31 cellular contexts compared by ENCODE assay signal in the genomic region with DNA sequence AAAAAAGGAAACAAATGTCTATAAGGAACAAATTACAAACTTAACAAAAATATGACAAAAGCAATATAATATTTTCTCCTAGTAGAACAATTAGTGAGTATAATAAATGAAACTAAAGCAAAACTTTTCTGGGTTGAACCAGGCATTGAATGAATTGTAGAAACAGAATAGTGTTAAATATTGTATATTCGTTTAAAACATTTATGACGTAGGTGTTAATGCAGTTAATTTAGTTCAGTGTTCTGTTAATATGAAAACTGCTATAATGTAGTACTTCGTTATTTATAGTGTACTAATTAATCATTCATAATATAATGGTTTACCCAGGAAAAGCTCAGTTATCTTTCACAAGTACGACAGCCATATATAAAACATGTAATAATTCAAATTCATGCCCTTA. TPM values are rescaled to one million over a fixed set of nuclear protein-coding genes. Genes with fewer than 3 reads are reported as not detected.
"Had no signal": no experiment of that assay in that cellular context is flagged by ENCODE, and none has a peak within 500 bp of the region (broad histone marks: within the 10 kb centered on the region; RNA-seq: fewer than 3 reads in every experiment).

No MANE protein-coding gene starts in this region.

- H3K4me2 ChIP-seq: neural progenitor cell, smooth muscle cell had no signal

- H3K36me3 ChIP-seq: neural progenitor cell, ovary, spleen, stomach, thoracic aorta, tibial artery, transverse colon, vagina had no signal

- H2AFZ ChIP-seq: neural progenitor cell, parathyroid adenoma had no signal

- H3K4me1 ChIP-seq: neural progenitor cell, parathyroid adenoma, psoas muscle, spleen, stomach, tibial artery, transverse colon, vagina had no signal

- H3K27ac ChIP-seq: neural progenitor cell, ovary, parathyroid adenoma, psoas muscle, skin epidermis, spleen, stomach, thoracic aorta, tibial artery, transverse colon, vagina had no signal

- H3K27me3 ChIP-seq: ovary, vagina had no signal

- FAIRE-seq: urothelium cell line had no signal

- H3K9ac ChIP-seq: neural progenitor cell, parathyroid adenoma had no signal

- ATAC-seq: naive thymus-derived CD4-positive, alpha-beta T cell; natural killer cell; psoas muscle; right cardiac atrium; sciatic nerve; stimulated activated memory B cell treated with anti-CD40 and anti-IgM and Interleukin-4, amounts not matched to agents 10 μg/mL and 1 μg/mL and 100 μg/mL, for 72 hours had no signal

- DNase-seq: naive thymus-derived CD4-positive, alpha-beta T cell; natural killer cell; occipital lobe; ovary; posterior cingulate gyrus; psoas muscle; right cardiac atrium; spleen; stimulated activated CD4-positive, alpha-beta T cell treated with anti-CD3 and anti-CD28 coated beads, Interleukin-12 subunit alpha, Interleukin-12 subunit beta, amount 100 ng/mL, for 4 hours; stimulated activated CD4-positive, alpha-beta T cell treated with anti-CD3 and anti-CD28 coated beads, Interleukin-1b, Interleukin-23, amount 100 ng/mL, for 48 hours; stimulated activated CD4-positive, alpha-beta T cell treated with anti-CD3 and anti-CD28 coated beads, Interleukin-4, amount 100 ng/mL, for 1 hour; stimulated activated CD4-positive, alpha-beta T cell treated with anti-CD3 and anti-CD28 coated beads, Interleukin-4, amount 100 ng/mL, for 4 hours; stimulated activated CD8-positive, alpha-beta memory T cell treated with anti-CD3 and anti-CD28 coated beads, Interleukin-4, amount 100 ng/mL, for 48 hours; stimulated activated naive CD4-positive, alpha-beta T cell; stomach; tibial artery; transverse colon had no signal

- H3K9me3 ChIP-seq: ovary, psoas muscle, spleen, stomach, thoracic aorta, tibial artery, transverse colon, vagina had no signal

- H3K4me3 ChIP-seq: neural progenitor cell, ovary, psoas muscle, skin epidermis, smooth muscle cell, spleen, stomach, thoracic aorta, tibial artery, transverse colon, vagina had no signal

- H3K79me2 ChIP-seq: parathyroid adenoma had no signal

RNA-seq across cellular contexts. Expression of gene NKX2-1, which starts 23.7 kb away (rescaled TPM):
- total RNA-seq: naive thymus-derived CD4-positive, alpha-beta T cell; natural killer cell; osteoblast; progenitor cell of endocrine pancreas; psoas muscle; renal cortical epithelial cell; smooth muscle cell; spleen; subcutaneous adipose tissue; thoracic aorta; transverse colon; ureter; vagina had no signal
- polyA plus RNA-seq: naive thymus-derived CD4-positive, alpha-beta T cell; ovary; psoas muscle; right cardiac atrium; smooth muscle cell; spleen; stomach had no signal
